ENCODE assay signal across 8 cellular contexts in genomic region chr18:5879479-5879882, GRCh38. TPM values are rescaled to one million over a fixed set of nuclear protein-coding genes. Genes with fewer than 3 reads are reported as not detected.
DNase-seq lines count a peak whose midpoint lies in the region; ATAC-seq lines count a peak whose summit lies in the region.

No MANE protein-coding gene starts in this region.

- DNase-seq in NCI-H146 treated with DMSO at 0.1 percent for 48 hours (lab: John Stamatoyannopoulos, UW; ENCODE audit: unreplicated experiment) (peak; percentile 6), NCI-H146 (lab: John Stamatoyannopoulos, UW) (no peak), NAMALWA (ENCODE audit: low spot score) (peak; percentile 30), cerebellar cortex (ENCODE audit: low spot score) (peak; percentile 41), myocyte (ENCODE audit: low read depth) (peak; percentile 10), T-helper 2 cell (no peak)

- ATAC-seq in GM18520 (IDR thresholded peaks at IDR 0.05; ENCODE audit: unreplicated experiment) (no peak), HG03460 (IDR thresholded peaks at IDR 0.05; ENCODE audit: unreplicated experiment) (no peak)

RNA-seq across cellular contexts. Expression of gene TMEM200C, which starts 15.8 kb away (rescaled TPM):
- total RNA-seq in myocyte: not detected in 2 replicates
- polyA plus RNA-seq in myocyte (2012): not detected

Comparison
In these comparisons a context has a peak if more than half of its experiments do, and no peak if none do; other contexts are left out.
1. DNase-seq: peak in NCI-H146 treated with DMSO at 0.1 percent for 48 hours (single experiment), NAMALWA (single experiment), cerebellar cortex (single experiment) and myocyte (single experiment); none in NCI-H146 (single experiment) and T-helper 2 cell (0 of 5).